Comparison of ENCODE assay signal across 17 cellular contexts in genomic region chr18:27861539-27861938, GRCh38.
A peak's percentile ranks its signal among the peaks of the same experiment; 100 is the strongest.
DNase-seq lines count a peak whose midpoint lies in the region; ATAC-seq and TF ChIP-seq lines count a peak whose summit lies in the region.
"Had no signal": no experiment of that assay in that cellular context is flagged by ENCODE, and none has a peak within 500 bp of the region (broad histone marks: within the 10 kb centered on the region; RNA-seq: fewer than 3 reads in every experiment).

No MANE protein-coding gene starts in this region.

- H3F3A ChIP-seq in SK-N-SH (replicated peaks; ENCODE audit: insufficient read depth) = no peaks in the 10 kb centered on the region

- H3K27ac ChIP-seq in A673 (ENCODE audit: low read depth, low read length, poor library complexity, severe bottlenecking) (no peak overlapping the region), SK-N-SH (ENCODE audit: low read depth in 2 of 2, low read length in 1 of 2) (peak overlapping the region in 1 of 2 experiments; percentile 89; a peak in 2 of 4 replicates), brain microvascular endothelial cell (no peak overlapping the region)
- H3K27ac ChIP-seq: Peyer's patch, prostate gland had no signal

- H3K4me3 Mint-ChIP-seq in activated T-helper 2 cell treated with anti-CD3 and anti-CD28 coated beads, Interferon-gamma antibody, Interleukin-2, Interleukin-4, amounts not matched to agents 10 μg/mL and 5 μg/mL and 100 μg/mL, durations not matched to agents 14 hours and 24 hours and 36 hours (ENCODE audit: low read depth) = no peak overlapping the region

- CTCF ChIA-PET in A673 (lab: Charles Lee) (no interaction called here), SK-N-SH (lab: Yijun Ruan, JAX) (interaction anchor here (1.0 to 2.0 kb wide), 4 partner anchors 111 to 256 kb away, joined by 3 to 5 read pairs (median 4); no protein-coding TSS in a partner anchor)

- in situ Hi-C loops in brain microvascular endothelial cell (cut with HindIII; ENCODE audit: low pct_ligation_motif_present, low sequenced_read_pairs) = no loop called here

- intact Hi-C loops in A673 (cut with micrococcal nuclease; ENCODE audit: unreplicated experiment) = no loop called here
- intact Hi-C loops in activated T-helper 2 cell treated with anti-CD3 and anti-CD28 coated beads, Interferon-gamma antibody, Interleukin-2, Interleukin-4, amounts not matched to agents 10 μg/mL and 5 μg/mL and 100 μg/mL, durations not matched to agents 14 hours and 24 hours and 36 hours (cut with micrococcal nuclease) = no loop called here

- no peak overlapping the region for H3K9ac ChIP-seq in SK-N-SH

- no peaks in the 10 kb centered on the region for H3K9me2 ChIP-seq in SK-N-SH

- TF ChIP-seq CTCF in A673 (conservative IDR thresholded peaks at IDR 0.05; ENCODE audit: low read depth, low read length) (no peak), SK-N-SH (IDR thresholded peaks at IDR 0.05) (no peak), brain microvascular endothelial cell (IDR thresholded peaks at IDR 0.05; ENCODE audit: low read depth, low read length, missing control alignments) (no peak)

- 43% methylated on average over 9 of the region's 9 CpGs for WGBS in SK-N-SH (ENCODE audit: low lambda C conversion rate)

- H3K79me2 ChIP-seq in SK-N-SH (ENCODE audit: insufficient read depth) = no peaks in the 10 kb centered on the region

- TF ChIP-seq RAD21 in SK-N-SH (IDR thresholded peaks at IDR 0.05; ENCODE audit: low read length) = peak; percentile 47; the same call in 1 of the 2 replicates

- TF ChIP-seq EP300 in SK-N-SH (IDR thresholded peaks at IDR 0.05; ENCODE audit: borderline replicate concordance in 1 of 2, low read depth in 1 of 2, low read length in 1 of 2) = peak in 1 of 2 experiments; percentile 91; a peak in 2 of 4 replicates

- POLR2A ChIA-PET in A673 (lab: Charles Lee; ENCODE audit: low non-redundant PET) (no interaction called here), SK-N-SH (lab: Yijun Ruan, JAX) (no interaction called here)

- no peaks in the 10 kb centered on the region for H3K4me1 Mint-ChIP-seq in activated T-helper 2 cell treated with anti-CD3 and anti-CD28 coated beads, Interferon-gamma antibody, Interleukin-2, Interleukin-4, amounts not matched to agents 10 μg/mL and 5 μg/mL and 100 μg/mL, durations not matched to agents 14 hours and 24 hours and 36 hours (ENCODE audit: low read depth)

- ATAC-seq in GM18868 (IDR thresholded peaks at IDR 0.05; ENCODE audit: unreplicated experiment) = no peak

- H2AFZ ChIP-seq in SK-N-SH (ENCODE audit: low read depth) = no peak overlapping the region; the same call in 1 of the 2 replicates

- H3K27me3 ChIP-seq in A673 (replicated peaks; ENCODE audit: insufficient read depth, low read depth, low read length, poor library complexity) (no peaks in the 10 kb centered on the region), SK-N-SH (ENCODE audit: insufficient read depth) (no peaks in the 10 kb centered on the region), brain microvascular endothelial cell (replicated peaks) (no peaks in the 10 kb centered on the region)
- H3K27me3 ChIP-seq: dorsolateral prefrontal cortex, Peyer's patch had no signal

- no peaks in the 10 kb centered on the region for H4K20me1 ChIP-seq in SK-N-SH (ENCODE audit: insufficient read depth)

- H3K4me1 ChIP-seq in A673 (ENCODE audit: insufficient read depth, low read length, poor library complexity, severe bottlenecking) = no peaks in the 10 kb centered on the region
- peaks cover 5 to 24% of the 10 kb centered on the region in 2 experiments; a peak in 3 of 4 replicates for H3K4me1 ChIP-seq in SK-N-SH (ENCODE audit: control insufficient read depth in 1 of 2, insufficient read depth in 2 of 2, low read depth in 1 of 2, low read length in 1 of 2)
- H3K4me1 ChIP-seq: Peyer's patch, prostate gland had no signal

- no peaks in the 10 kb centered on the region for H3K9me3 ChIP-seq in A673 (ENCODE audit: low read depth, low read length, poor library complexity, severe bottlenecking)
- H3K9me3 ChIP-seq in SK-N-SH = no peaks in the 10 kb centered on the region
- H3K9me3 ChIP-seq: Peyer's patch, prostate gland had no signal

- H3K4me3 ChIP-seq in A673 (ENCODE audit: low read depth, low read length, poor library complexity, severe bottlenecking) (no peak overlapping the region), SK-N-SH (ENCODE audit: low read depth in 2 of 2, low read length in 1 of 2) (peak overlapping the region in 1 of 2 experiments; percentile 14; a peak in 1 of 4 replicates), brain microvascular endothelial cell (ENCODE audit: low read depth, low read length) (no peak overlapping the region)
- H3K4me3 ChIP-seq: dorsolateral prefrontal cortex, Peyer's patch, prostate gland had no signal

- DNase-seq in A673 (ENCODE audit: low spot score) (peak; percentile 19), NCI-H1092 (lab: John Stamatoyannopoulos, UW) (peak; percentile 98), NCI-H2171 treated with DMSO at 0.1 percent for 48 hours (lab: John Stamatoyannopoulos, UW) (peak; percentile 99), SK-N-SH (peak; percentile 63), hypothalamus (lab: John Stamatoyannopoulos, UW) (no peak), brain microvascular endothelial cell (no peak)
- no peak for DNase-seq in activated T-helper 2 cell treated with anti-CD3 and anti-CD28 coated beads, Interferon-gamma antibody, Interleukin-2, Interleukin-4, amounts not matched to agents 10 μg/mL and 5 μg/mL and 100 μg/mL, durations not matched to agents 14 hours and 24 hours and 36 hours (ENCODE audit: low spot score)
- DNase-seq: activated CD4-positive, alpha-beta T cell treated with anti-CD3 and anti-CD28 coated beads, Interleukin-2, amount 50 U/mL, for 1 hour; activated T-cell treated with anti-CD3 and anti-CD28 coated beads, Interleukin-2, amount 50 U/mL, for 48 hours; amygdala; Calu3; MM.1S; Peyer's patch; trophoblast cell had no signal

- H3K9me3 Mint-ChIP-seq in activated T-helper 2 cell treated with anti-CD3 and anti-CD28 coated beads, Interferon-gamma antibody, Interleukin-2, Interleukin-4, amounts not matched to agents 10 μg/mL and 5 μg/mL and 100 μg/mL, durations not matched to agents 14 hours and 24 hours and 36 hours = peaks cover 4% of the 10 kb centered on the region

- no peaks in the 10 kb centered on the region for H3K36me3 Mint-ChIP-seq in activated T-helper 2 cell treated with anti-CD3 and anti-CD28 coated beads, Interferon-gamma antibody, Interleukin-2, Interleukin-4, amounts not matched to agents 10 μg/mL and 5 μg/mL and 100 μg/mL, durations not matched to agents 14 hours and 24 hours and 36 hours (ENCODE audit: low read depth)

- no peak overlapping the region for H3K27ac Mint-ChIP-seq in activated T-helper 2 cell treated with anti-CD3 and anti-CD28 coated beads, Interferon-gamma antibody, Interleukin-2, Interleukin-4, amounts not matched to agents 10 μg/mL and 5 μg/mL and 100 μg/mL, durations not matched to agents 14 hours and 24 hours and 36 hours

- H3K4me2 ChIP-seq in SK-N-SH = peak overlapping the region; percentile 1; the same call in 1 of the 2 replicates

- BruUV-seq in A673 (replicated peaks; lab: Mats Ljungman, UMichigan) = no TSS peak

- H3K36me3 ChIP-seq in A673 (ENCODE audit: insufficient read depth, low read length, poor library complexity, severe bottlenecking) (no peaks in the 10 kb centered on the region), SK-N-SH (replicated peaks in 1 of 2; ENCODE audit: control insufficient read depth in 1 of 2, insufficient read depth in 2 of 2, low read length in 1 of 2) (no peaks in the 10 kb centered on the region), brain microvascular endothelial cell (replicated peaks) (no peaks in the 10 kb centered on the region)
- H3K36me3 ChIP-seq: Peyer's patch, prostate gland had no signal

- H3K27me3 Mint-ChIP-seq in activated T-helper 2 cell treated with anti-CD3 and anti-CD28 coated beads, Interferon-gamma antibody, Interleukin-2, Interleukin-4, amounts not matched to agents 10 μg/mL and 5 μg/mL and 100 μg/mL, durations not matched to agents 14 hours and 24 hours and 36 hours (ENCODE audit: low read depth) = no peaks in the 10 kb centered on the region

TF ChIP-seq in SK-N-SH, 30 proteins besides CTCF, POLR2A, EP300 and RAD21 (continues in another document):
- peak; percentile 59; the same call in 1 of the 2 replicates for TF ChIP-seq FOXJ3 (CRISPR knock-in tag; IDR thresholded peaks at IDR 0.05)
- TF ChIP-seq RCOR1 (IDR thresholded peaks at IDR 0.05; ENCODE audit: low read length) = peak; percentile 85
- 0 out of 2 replicates have a peak, but pooled peaks have one; percentile 8 for TF ChIP-seq RFX5 (IDR thresholded peaks at IDR 0.05; ENCODE audit: low read length)
- TF ChIP-seq GABPA (IDR thresholded peaks at IDR 0.05; ENCODE audit: low read depth) = no peak
- TF ChIP-seq PBX3 (IDR thresholded peaks at IDR 0.05) = no peak
- no peak for TF ChIP-seq ZBTB33 (IDR thresholded peaks at IDR 0.05; ENCODE audit: borderline replicate concordance, low read depth)
- TF ChIP-seq FOSL2 (IDR thresholded peaks at IDR 0.05; ENCODE audit: borderline replicate concordance, low read depth) = no peak
- TF ChIP-seq CHD2 (IDR thresholded peaks at IDR 0.05; ENCODE audit: low read length, partially characterized antibody) = peak; percentile 60
- peak; percentile 81 for TF ChIP-seq GATA2 (CRISPR knock-in tag; IDR thresholded peaks at IDR 0.05)
- TF ChIP-seq TAF1 (IDR thresholded peaks at IDR 0.05; ENCODE audit: borderline replicate concordance, low read depth, low read length) = no peak

Comparison
In these comparisons a context has a peak if more than half of its experiments do, and no peak if none do; other contexts are left out.
1. DNase-seq: peak in A673 (single experiment), NCI-H1092 (single experiment), NCI-H2171 treated with DMSO at 0.1 percent for 48 hours (single experiment) and SK-N-SH (single experiment); none in hypothalamus (0 of 51), activated T-helper 2 cell treated with anti-CD3 and anti-CD28 coated beads, Interferon-gamma antibody, Interleukin-2, Interleukin-4, amounts not matched to agents 10 μg/mL and 5 μg/mL and 100 μg/mL, durations not matched to agents 14 hours and 24 hours and 36 hours (single experiment) and brain microvascular endothelial cell (single experiment).